ENCODE assay signal across 9 cellular contexts in genomic region chr9:136170291-136170901, GRCh38. TPM values are rescaled to one million over a fixed set of nuclear protein-coding genes. Genes with fewer than 3 reads are reported as not detected.
DNase-seq lines count a peak whose midpoint lies in the region; ATAC-seq and TF ChIP-seq lines count a peak whose summit lies in the region.
"Had no signal": no experiment of that assay in that cellular context is flagged by ENCODE, and none has a peak within 500 bp of the region (broad histone marks: within the 10 kb centered on the region; RNA-seq: fewer than 3 reads in every experiment).

No MANE protein-coding gene starts in this region.

- H3K27me3 Mint-ChIP-seq in T-helper 17 cell, result peaks cover 28% of the 10 kb centered on the region
- peaks cover 46% of the 10 kb centered on the region for H3K27me3 Mint-ChIP-seq in stimulated activated memory B cell treated with anti-CD40 and anti-IgM and Interleukin-4, amounts not matched to agents 10 μg/mL and 1 μg/mL and 100 μg/mL, for 72 hours

- in situ Hi-C loops in astrocyte of the spinal cord (cut with HindIII; ENCODE audit: low sequenced_read_pairs), result no loop called here

- H3K36me3 ChIP-seq in liver (ENCODE audit: control insufficient read depth in 4 of 4, insufficient read depth in 3 of 4, low read depth in 1 of 4, low read length in 3 of 4), result no peaks in the 10 kb centered on the region

- no peaks in the 10 kb centered on the region for H3K36me3 Mint-ChIP-seq in T-helper 17 cell (ENCODE audit: low read depth)
- peaks cover 4% of the 10 kb centered on the region for H3K36me3 Mint-ChIP-seq in stimulated activated memory B cell treated with anti-CD40 and anti-IgM and Interleukin-4, amounts not matched to agents 10 μg/mL and 1 μg/mL and 100 μg/mL, for 72 hours

- H3K4me3 ChIP-seq in astrocyte of the spinal cord (ENCODE audit: low read depth, low read length) (no peak overlapping the region), liver (ENCODE audit: low read depth in 1 of 3, low read length in 3 of 3) (no peak overlapping the region)

- no peaks in the 10 kb centered on the region for H3K9me3 ChIP-seq in T-helper 17 cell (ENCODE audit: control insufficient read depth, low read length, poor library complexity, severe bottlenecking)
- H3K9me3 ChIP-seq in liver (ENCODE audit: control insufficient read depth in 4 of 4, low read length in 3 of 4), result no peaks in the 10 kb centered on the region

- no peak overlapping the region for H3K27ac ChIP-seq in liver (ENCODE audit: low read depth in 1 of 2, low read length in 2 of 2)

- DNase-seq in Right ventricle myocardium superior (peak; percentile 40), cardiac septum (ENCODE audit: low spot score) (no peak), T-helper 17 cell (peak; percentile 17 to 49 (median 22)), astrocyte of the spinal cord (ENCODE audit: low read depth, low spot score) (no peak), posterior vena cava (ENCODE audit: low spot score) (no peak)

- H3K9me3 Mint-ChIP-seq in stimulated activated memory B cell treated with anti-CD40 and anti-IgM and Interleukin-4, amounts not matched to agents 10 μg/mL and 1 μg/mL and 100 μg/mL, for 72 hours, result no peaks in the 10 kb centered on the region
- H3K9me3 Mint-ChIP-seq: dendritic cell treated with granulocyte-macrophage colony-stimulating factor and Interleukin-4, amounts not matched to agents 40 ng/mL and 50 ng/mL, for 4 days had no signal

- H3K4me1 Mint-ChIP-seq in T-helper 17 cell, result peaks cover 6% of the 10 kb centered on the region
- peaks cover 22% of the 10 kb centered on the region for H3K4me1 Mint-ChIP-seq in stimulated activated memory B cell treated with anti-CD40 and anti-IgM and Interleukin-4, amounts not matched to agents 10 μg/mL and 1 μg/mL and 100 μg/mL, for 72 hours

- H3K4me1 ChIP-seq in liver (ENCODE audit: control insufficient read depth in 4 of 4, insufficient read depth in 4 of 4, low read length in 3 of 4), result no peaks in the 10 kb centered on the region

- WGBS in liver, result 28% methylated on average over 15 of the region's 15 CpGs

- TF ChIP-seq CTCF in astrocyte of the spinal cord (IDR thresholded peaks at IDR 0.05; ENCODE audit: low read depth, low read length) (peak; percentile 80), liver (IDR thresholded peaks at IDR 0.05; ENCODE audit: low read depth, low read length, missing input control) (peak; percentile 69)

- H3K9ac ChIP-seq in liver (ENCODE audit: low read depth in 1 of 2, low read length in 2 of 2), result no peak overlapping the region

- intact Hi-C loops in Right ventricle myocardium superior (cut with DNase I) (no loop called here), cardiac septum (cut with DNase I) (loop anchor here (1.0 kb wide), 1 partner anchor 113 kb away; no protein-coding TSS in a partner anchor), posterior vena cava (cut with DNase I) (loop anchor here in 1 of 2 donors (10.0 kb wide), 1 partner anchor 594 kb away; the partner anchor contains the start of gene LCN15)

- peak; percentile 72 to 81 for TF ChIP-seq RAD21 in liver (IDR thresholded peaks at IDR 0.05)

- H3K27me3 ChIP-seq in liver (ENCODE audit: control insufficient read depth in 4 of 4, insufficient read depth in 4 of 4, low read length in 3 of 4), result peaks cover 0 to 2% (median 0%) of the 10 kb centered on the region in 4 donors

- no peak overlapping the region for H3K4me3 Mint-ChIP-seq in T-helper 17 cell
- no peak overlapping the region for H3K4me3 Mint-ChIP-seq in stimulated activated memory B cell treated with anti-CD40 and anti-IgM and Interleukin-4, amounts not matched to agents 10 μg/mL and 1 μg/mL and 100 μg/mL, for 72 hours
- H3K4me3 Mint-ChIP-seq: dendritic cell treated with granulocyte-macrophage colony-stimulating factor and Interleukin-4, amounts not matched to agents 40 ng/mL and 50 ng/mL, for 4 days had no signal

- ATAC-seq in Right ventricle myocardium superior (ENCODE audit: poor library complexity) (peak; percentile 75), T-helper 17 cell (peak; percentile 70), GM21737 (IDR thresholded peaks at IDR 0.05; ENCODE audit: unreplicated experiment) (no peak)
- peak; percentile 86 for ATAC-seq in stimulated activated memory B cell treated with anti-CD40 and anti-IgM and Interleukin-4, amounts not matched to agents 10 μg/mL and 1 μg/mL and 100 μg/mL, for 72 hours

- no peak overlapping the region for H3K27ac Mint-ChIP-seq in T-helper 17 cell
- peak overlapping the region; percentile 68 for H3K27ac Mint-ChIP-seq in stimulated activated memory B cell treated with anti-CD40 and anti-IgM and Interleukin-4, amounts not matched to agents 10 μg/mL and 1 μg/mL and 100 μg/mL, for 72 hours
- H3K27ac Mint-ChIP-seq: dendritic cell treated with granulocyte-macrophage colony-stimulating factor and Interleukin-4, amounts not matched to agents 40 ng/mL and 50 ng/mL, for 4 days had no signal

TF ChIP-seq in liver, 16 proteins besides CTCF, POLR2A, EP300 and RAD21:
- no peak for TF ChIP-seq FOXA2 (IDR thresholded peaks at IDR 0.05)
- no peak for TF ChIP-seq GABPA (IDR thresholded peaks at IDR 0.05 in 1 of 2, conservative IDR thresholded peaks at IDR 0.05 in 1 of 2)
- TF ChIP-seq YY1 (IDR thresholded peaks at IDR 0.05), result no peak
- TF ChIP-seq ATF3 (IDR thresholded peaks at IDR 0.05), result no peak
- no peak for TF ChIP-seq EGR1 (IDR thresholded peaks at IDR 0.05; ENCODE audit: low read depth in 2 of 2)
- no peak for TF ChIP-seq HNF4G (IDR thresholded peaks at IDR 0.05)
- no peak for TF ChIP-seq FOXA1 (IDR thresholded peaks at IDR 0.05)
TF ChIP-seq in liver: peak in this region for 0.

RNA-seq across cellular contexts. Expression of gene LHX3, which starts 34.5 kb away (rescaled TPM):
- total RNA-seq in Right ventricle myocardium superior (not detected), cardiac septum (not detected), T-helper 17 cell (under 1 TPM; 0.10 to 0.18 TPM), liver (not detected), posterior vena cava (not detected)
- polyA plus RNA-seq in liver, result not detected

RNA-seq across cellular contexts. Expression of gene TMEM250, which starts 51.7 kb away (rescaled TPM):
- total RNA-seq in Right ventricle myocardium superior (16.4 TPM), cardiac septum (19.8 TPM), T-helper 17 cell (10 to 100 TPM; 17.9 to 21.8 TPM), liver (10 to 100 TPM; 16.1 to 18.2 TPM), posterior vena cava (10 to 100 TPM; 25.0 to 29.1 TPM)
- 10 to 100 TPM in 1 of 2 donors, 1 to 10 TPM in 1; 6.7 to 19.5 TPM for polyA plus RNA-seq in liver

Comparison
In these comparisons a context has a peak if more than half of its experiments do, and no peak if none do; other contexts are left out.
1. DNase-seq: peak in Right ventricle myocardium superior (single experiment) and T-helper 17 cell (3 of 3); none in cardiac septum (single experiment), astrocyte of the spinal cord (single experiment) and posterior vena cava (single experiment).